8 cellular contexts compared by ENCODE assay signal in the genomic region with DNA sequence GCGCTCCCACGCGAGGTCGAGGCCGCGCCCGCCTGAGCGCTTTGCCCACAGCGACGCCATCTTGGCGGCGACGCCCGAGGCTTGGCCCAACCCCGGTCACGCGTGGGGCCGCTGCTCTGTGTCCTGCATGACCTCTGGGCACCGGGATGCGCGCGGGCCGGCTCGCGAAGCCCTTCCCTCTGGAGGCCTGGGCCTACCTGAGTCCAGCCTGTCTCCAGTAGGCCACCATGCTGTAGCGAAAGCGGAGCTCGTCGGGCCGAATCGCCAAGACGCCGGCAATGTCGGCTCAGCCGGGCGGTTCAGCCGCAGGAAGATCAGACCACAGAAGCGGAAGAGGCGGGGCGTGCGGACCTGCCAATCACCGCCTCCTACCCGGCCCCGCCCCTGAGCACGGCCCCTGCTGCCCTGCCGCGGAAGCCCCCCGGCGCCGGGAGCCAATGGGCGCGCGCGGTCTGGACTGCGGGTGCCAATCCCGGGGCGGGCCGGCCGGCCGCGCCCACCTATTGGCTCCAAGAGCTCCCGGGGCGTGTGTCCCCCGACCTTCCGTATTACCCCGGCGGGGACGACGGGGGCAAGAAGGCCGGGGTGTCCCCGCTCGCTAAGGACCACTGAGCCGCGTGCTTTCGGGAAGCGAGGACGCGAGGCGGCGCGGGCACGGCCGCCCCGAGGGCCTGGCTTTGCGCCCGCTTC. TPM values are rescaled to one million over a fixed set of nuclear protein-coding genes. Genes with fewer than 3 reads are reported as not detected.
A peak's percentile ranks its signal among the peaks of the same experiment; 100 is the strongest.
DNase-seq lines count a peak whose midpoint lies in the region; ATAC-seq and TF ChIP-seq lines count a peak whose summit lies in the region.

A gene (minus strand): TSS at position 313 of the 690 bp plus-strand sequence. CDS start 84 bp downstream, at position 229.

- TF ChIP-seq POLR2A in right lobe of liver (IDR thresholded peaks at IDR 0.05), result peak; percentile 91

- under 1% methylated on average over 33 of the region's 86 CpGs for WGBS in right lobe of liver (ENCODE audit: insufficient coverage, low coverage, low lambda C conversion rate, missing lambda C conversion rate)

- TF ChIP-seq CTCF in C4-2B (conservative IDR thresholded peaks at IDR 0.05) (no peak), right lobe of liver (IDR thresholded peaks at IDR 0.05) (no peak)

- peak within 1 kb of the TSS; percentile 57 to 95 (median 93) for H3K4me3 ChIP-seq in right lobe of liver

- intact Hi-C loops in right lobe of liver (cut with DNase I), result no loop called here

- H3K27ac ChIP-seq in C4-2B (peak within 1 kb of the TSS; percentile 99), right lobe of liver (peak within 1 kb of the TSS; percentile 78 to 81 (median 80))

- H3K4me1 ChIP-seq in right lobe of liver, result peaks cover 0 to 33% (median 14%) of the 10 kb centered on the region in 4 donors

- DNase-seq in NCI-H82 (lab: John Stamatoyannopoulos, UW), result peak; percentile 99
- DNase-seq in activated CD4-positive, alpha-beta T cell treated with anti-CD3 and anti-CD28 coated beads, Interleukin-2, amount 50 U/mL, for 48 hours, result peak; percentile 94 to 96
- DNase-seq in dermis blood vessel endothelial cell, result peak; percentile 97
- DNase-seq in right lobe of liver, result peak; percentile 97
- DNase-seq in stimulated activated CD4-positive, alpha-beta T cell treated with anti-CD3 and anti-CD28 coated beads, Interleukin-4, amount 100 ng/mL, for 24 hours, result peak; percentile 96

- peaks cover 8 to 59% (median 32%) of the 10 kb centered on the region in 4 donors for H3K36me3 ChIP-seq in right lobe of liver

- ATAC-seq in GM19397 (IDR thresholded peaks at IDR 0.05; ENCODE audit: unreplicated experiment) (peak; percentile 97), HG03571 (IDR thresholded peaks at IDR 0.05; ENCODE audit: unreplicated experiment) (peak; percentile 93), right lobe of liver (peak; percentile 99 to 100 (median 100))

- no peaks in the 10 kb centered on the region for H3K27me3 ChIP-seq in right lobe of liver

- no peaks in the 10 kb centered on the region for H3K9me3 ChIP-seq in right lobe of liver

RNA-seq across cellular contexts. Expression of the gene that starts here (rescaled TPM):
- total RNA-seq in dermis blood vessel endothelial cell (41.8 and 42.7 TPM in 2 replicates), right lobe of liver (10 to 100 TPM; 15.8 to 34.6 (median 30.5) TPM)

Comparison
In these comparisons a context has a peak if more than half of its experiments do, and no peak if none do; other contexts are left out.
1. Peak in every context shown above with its lines: DNase-seq, ATAC-seq, H3K4me3 ChIP-seq and H3K27ac ChIP-seq.